24 cellular contexts compared by ENCODE assay signal in the genomic region with DNA sequence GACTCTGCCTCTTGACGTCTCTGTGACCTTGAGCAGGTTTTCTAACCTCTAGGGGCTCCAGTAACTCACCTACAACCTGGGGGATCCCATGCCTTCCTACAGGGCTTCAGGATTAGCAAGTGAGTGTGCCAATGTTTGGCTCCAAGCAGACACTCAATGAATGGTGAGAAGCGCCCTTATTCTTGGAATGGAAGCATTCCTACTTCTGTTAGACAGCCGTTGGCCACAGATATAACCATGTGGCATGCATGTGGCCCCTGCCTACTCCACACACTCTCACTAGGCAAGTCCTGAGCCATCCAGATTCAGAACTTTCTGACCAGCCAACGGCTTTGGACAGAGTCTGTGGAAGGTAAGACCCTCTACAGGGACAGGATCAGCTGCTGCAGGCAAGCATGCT.
"Had no signal": no experiment of that assay in that cellular context is flagged by ENCODE, and none has a peak within 500 bp of the region (broad histone marks: within the 10 kb centered on the region; RNA-seq: fewer than 3 reads in every experiment).

No MANE protein-coding gene starts in this region.

- H3K27me3 Mint-ChIP-seq: activated CD4-positive, alpha-beta T cell treated with anti-CD3 and anti-CD28 coated beads, Interleukin-2, amount 10 ng/mL, durations not matched to agents 7 days and 5 days had no signal

- H2AFZ ChIP-seq: parathyroid adenoma had no signal

- H3K9ac ChIP-seq: parathyroid adenoma had no signal

- H3K4me1 ChIP-seq: adrenal gland, parathyroid adenoma, right lobe of liver had no signal

- DNase-seq: activated CD4-positive, alpha-beta T cell treated with anti-CD3 and anti-CD28 coated beads, Interleukin-2, amount 10 ng/mL, durations not matched to agents 7 days and 5 days; activated CD4-positive, CD25-positive, alpha-beta regulatory T cell treated with anti-CD3 and anti-CD28 coated beads, Interleukin-2, amount 50 U/mL, for 72 hours; activated naive CD4-positive, alpha-beta T cell; activated T-cell treated with anti-CD3 and anti-CD28 coated beads, Interleukin-2, amount 50 U/mL, for 1 hour; adrenal gland; central memory CD4-positive, alpha-beta T cell; dermis blood vessel endothelial cell; effector memory CD4-positive, alpha-beta T cell; foreskin melanocyte; kidney glomerular epithelial cell; left ventricle myocardium inferior; mammary epithelial cell; right lobe of liver; small intestine; stimulated activated CD4-positive, alpha-beta T cell treated with anti-CD3 and anti-CD28 coated beads, Interleukin-2, amount 100 ng/mL, for 24 hours; stimulated activated naive CD4-positive, alpha-beta T cell; WERI-Rb-1 had no signal

- H3K4me3 Mint-ChIP-seq: activated CD4-positive, alpha-beta T cell treated with anti-CD3 and anti-CD28 coated beads, Interleukin-2, amount 10 ng/mL, durations not matched to agents 7 days and 5 days; activated CD8-positive, alpha-beta T cell treated with anti-CD3 and anti-CD28 coated beads for 36 hours; activated naive CD8-positive, alpha-beta T cell; nephron; T-helper 2 cell treated with Interferon-gamma antibody and Interleukin-4, amounts not matched to agents 5 μg/mL and 100 μg/mL, for 36 hours had no signal

- H3K9me3 ChIP-seq: adrenal gland, ascending aorta, right lobe of liver had no signal

- H3K4me3 ChIP-seq: adrenal gland, ascending aorta, left ventricle myocardium inferior, right lobe of liver had no signal

- H3K27ac ChIP-seq: adrenal gland, left ventricle myocardium inferior, parathyroid adenoma, right lobe of liver, WERI-Rb-1 had no signal

- H3K9me3 Mint-ChIP-seq: activated CD8-positive, alpha-beta T cell treated with anti-CD3 and anti-CD28 coated beads for 36 hours had no signal

- ATAC-seq: activated CD8-positive, alpha-beta T cell treated with anti-CD3 and anti-CD28 coated beads for 36 hours; right lobe of liver had no signal

- H3K36me3 ChIP-seq: adrenal gland, ascending aorta, left ventricle myocardium inferior, right lobe of liver, WERI-Rb-1 had no signal

- H3K27me3 ChIP-seq: adrenal gland, ascending aorta, right lobe of liver had no signal

- H3K36me3 Mint-ChIP-seq: activated naive CD8-positive, alpha-beta T cell had no signal

- FAIRE-seq: small intestine, TTC549 had no signal

- H3K27ac Mint-ChIP-seq: activated CD4-positive, alpha-beta T cell treated with anti-CD3 and anti-CD28 coated beads, Interleukin-2, amount 10 ng/mL, durations not matched to agents 7 days and 5 days; activated naive CD8-positive, alpha-beta T cell; nephron; T-helper 2 cell treated with Interferon-gamma antibody and Interleukin-4, amounts not matched to agents 5 μg/mL and 100 μg/mL, for 36 hours had no signal
